In the genomic region with DNA sequence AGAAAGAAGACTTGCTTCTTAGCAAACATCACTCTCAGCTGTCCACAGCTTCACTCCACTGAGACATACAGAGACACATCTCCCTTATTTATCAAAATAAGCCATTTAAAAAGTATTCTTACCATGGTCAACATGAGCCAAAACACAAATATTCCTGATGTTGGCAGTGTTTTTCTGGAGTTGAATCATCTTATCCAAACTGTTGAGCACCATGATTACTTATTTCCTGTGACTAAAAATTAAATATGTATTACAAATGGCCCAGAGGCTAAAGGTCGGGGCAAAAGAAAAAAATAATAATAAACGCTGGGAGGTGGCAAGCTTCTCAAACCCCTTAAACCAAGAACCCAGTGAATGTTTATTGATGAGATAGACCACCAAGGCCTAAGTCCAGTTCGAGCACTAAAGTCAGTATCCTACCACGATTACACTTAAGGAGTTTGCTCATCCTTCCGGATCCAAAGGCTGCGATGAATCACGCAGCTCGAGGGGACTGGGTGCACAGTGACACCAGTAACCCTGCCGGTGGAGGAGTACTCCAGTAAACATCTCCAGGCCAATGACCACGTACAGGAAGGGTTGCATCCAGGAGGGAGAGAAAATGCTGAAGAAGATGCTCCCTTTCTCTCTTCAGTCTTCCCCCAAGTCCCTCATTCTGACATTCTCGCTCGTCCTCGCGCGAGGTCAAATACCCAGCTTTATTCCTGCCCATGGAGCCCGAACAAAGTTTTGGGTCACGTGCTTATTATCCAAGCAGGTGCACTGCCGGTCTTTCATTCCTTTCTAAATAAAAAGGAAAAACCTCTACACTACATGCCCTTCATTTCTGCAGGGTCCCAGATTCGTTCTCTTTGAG, we compare ENCODE assay signal across 9 cellular contexts. TPM values are rescaled to one million over a fixed set of nuclear protein-coding genes. Genes with fewer than 3 reads are reported as not detected.
DNase-seq lines count a peak whose midpoint lies in the region; ATAC-seq, FAIRE-seq and TF ChIP-seq lines count a peak whose summit lies in the region.
"Not testable (repeated sequence)": the region's sequence is repeated elsewhere in the genome, so short reads cannot be mapped to it uniquely, and the experiment has no call there.
"Had no signal": no experiment of that assay in that cellular context is flagged by ENCODE, and none has a peak within 500 bp of the region (broad histone marks: within the 10 kb centered on the region; RNA-seq: fewer than 3 reads in every experiment).

No MANE protein-coding gene starts in this region.

- H3K79me2 ChIP-seq in endothelial cell of umbilical vein (ENCODE audit: control insufficient read depth, insufficient read depth, low read length), result peaks cover 14% of the 10 kb centered on the region

- TF ChIP-seq CTCF in CD4-positive, alpha-beta T cell (IDR thresholded peaks at IDR 0.05); endothelial cell of umbilical vein (IDR thresholded peaks at IDR 0.05; ENCODE audit: extremely low read depth in 1 of 2, insufficient read depth in 1 of 2, low read depth in 1 of 2, low read length in 2 of 2): not testable (repeated sequence)

- DNase-seq in CD4-positive, alpha-beta T cell, result peak in 1 of 10 experiments; percentile 25
- DNase-seq in NCI-H748 (lab: John Stamatoyannopoulos, UW; ENCODE audit: unreplicated experiment), result peak; percentile 48
- DNase-seq in activated T-cell treated with anti-CD3 and anti-CD28 coated beads for 24 hours (ENCODE audit: low read depth), result peak; percentile 35
- DNase-seq in endothelial cell of umbilical vein (ENCODE audit: low read depth, low spot score), result peak; percentile 46
- DNase-seq in lung microvascular endothelial cell (ENCODE audit: low read depth in 2 of 2), result peak; percentile 45 to 68
- DNase-seq in stimulated activated CD4-positive, alpha-beta T cell treated with anti-CD3 and anti-CD28 coated beads, Interleukin-4, amount 100 ng/mL, for 24 hours, result peak; percentile 51

- H3K9me3 Mint-ChIP-seq in CD4-positive, alpha-beta T cell, result not testable (repeated sequence)

- CTCF ChIA-PET in CD4-positive, alpha-beta T cell (lab: Charles Lee), result interaction anchor here (1.4 kb wide), 1 partner anchor 278 kb away, joined by 5 read pairs; the partner anchor contains the start of gene RPS17
- CTCF ChIA-PET in endothelial cell of umbilical vein (lab: Charles Lee), result interaction anchor here (1.2 kb wide), 1 partner anchor 19 kb away, joined by 3 read pairs; no protein-coding TSS in a partner anchor

- intact Hi-C loops in CD4-positive, alpha-beta T cell (cut with DNase I, micrococcal nuclease), result not testable (repeated sequence)
- intact Hi-C loops in endothelial cell of umbilical vein (cut with micrococcal nuclease), result loop anchor here (2.0 kb wide), 1 partner anchor 215 kb away; the partner anchor contains the start of gene MEX3B

- peak overlapping the region; percentile 31 for H3K27ac ChIP-seq in CD4-positive, alpha-beta T cell (ENCODE audit: low read depth, low read length)
- peak overlapping the region; percentile 65 for H3K27ac ChIP-seq in endothelial cell of umbilical vein (ENCODE audit: insufficient read depth, low read depth, low read length)

- H3K27ac Mint-ChIP-seq in CD4-positive, alpha-beta T cell, result peak overlapping the region; percentile 79

- not testable (repeated sequence) for H3K36me3 ChIP-seq in endothelial cell of umbilical vein (ENCODE audit: control insufficient read depth in 2 of 2, extremely low read depth in 1 of 2, insufficient read depth in 2 of 2, low read length in 2 of 2)

- FAIRE-seq in endothelial cell of umbilical vein (lab: Jason Lieb, UNC), result peak; percentile 72

- not testable (repeated sequence) for TF ChIP-seq POLR2A in endothelial cell of umbilical vein (IDR thresholded peaks at IDR 0.05; ENCODE audit: low read depth, low read length)

- not testable (repeated sequence) for H4K20me1 ChIP-seq in endothelial cell of umbilical vein (replicated peaks; ENCODE audit: control insufficient read depth, extremely low read depth, insufficient read depth, low read length)

- H3K4me3 Mint-ChIP-seq in CD4-positive, alpha-beta T cell, result peak overlapping the region; percentile 95

- not testable (repeated sequence) for H3K27me3 ChIP-seq in CD4-positive, alpha-beta T cell (ENCODE audit: control insufficient read depth, insufficient read depth, low read length); endothelial cell of umbilical vein (ENCODE audit: control insufficient read depth in 2 of 2, insufficient read depth in 2 of 2, low read length in 2 of 2)

- not testable (repeated sequence) for H3K9me3 ChIP-seq in CD4-positive, alpha-beta T cell (ENCODE audit: control insufficient read depth, low read length); endothelial cell of umbilical vein (replicated peaks; ENCODE audit: control insufficient read depth, insufficient read depth, low read length)

- BruUV-seq in endothelial cell of umbilical vein (replicated peaks; lab: Mats Ljungman, UMichigan), result TSS peak; percentile 38

- peak overlapping the region; percentile 73 for H3K9ac ChIP-seq in endothelial cell of umbilical vein (replicated peaks; ENCODE audit: extremely low read depth, insufficient read depth, low read length)

- H3K9me1 ChIP-seq in endothelial cell of umbilical vein (replicated peaks; ENCODE audit: control insufficient read depth, extremely low read depth, insufficient read depth, low read length), result not testable (repeated sequence)

- POLR2A ChIA-PET in CD4-positive, alpha-beta T cell (lab: Charles Lee), result interaction anchor here (1.2 kb wide), 2 partner anchors 37 to 278 kb away, joined by 3 to 4 read pairs; partner anchors contain the start of gene RPS17
- POLR2A ChIA-PET in endothelial cell of umbilical vein (lab: Charles Lee), result not testable (repeated sequence)

- peaks cover 17% of the 10 kb centered on the region for H3K4me1 ChIP-seq in endothelial cell of umbilical vein (ENCODE audit: control insufficient read depth, extremely low read depth, insufficient read depth, low read length)

- H2AFZ ChIP-seq in endothelial cell of umbilical vein (ENCODE audit: low read depth, low read length), result peak overlapping the region; percentile 50

- H3K27me3 Mint-ChIP-seq in CD4-positive, alpha-beta T cell, result not testable (repeated sequence)

- peak; percentile 9 for ATAC-seq in CD4-positive, alpha-beta T cell (ENCODE audit: poor library complexity)
- ATAC-seq in GM19467 (IDR thresholded peaks at IDR 0.05; ENCODE audit: unreplicated experiment) (peak; percentile 17), HG03159 (IDR thresholded peaks at IDR 0.05; ENCODE audit: unreplicated experiment) (peak; percentile 30)

- H3K4me1 Mint-ChIP-seq in CD4-positive, alpha-beta T cell (ENCODE audit: low read depth), result peaks cover 38% of the 10 kb centered on the region

- dilution Hi-C loops in endothelial cell of umbilical vein (cut with MboI; ENCODE audit: extremely low pct_ligation_motif_present, low sequenced_read_pairs), result not testable (repeated sequence)

- H3K4me3 ChIP-seq in endothelial cell of umbilical vein (replicated peaks in 1 of 3; ENCODE audit: insufficient read depth in 1 of 3, low read depth in 1 of 3, low read length in 3 of 3), result peak overlapping the region; percentile 36 to 76 (median 65)

- H3K36me3 Mint-ChIP-seq in CD4-positive, alpha-beta T cell (ENCODE audit: low read depth), result peaks cover 34% of the 10 kb centered on the region

- H3K4me2 ChIP-seq in endothelial cell of umbilical vein (ENCODE audit: insufficient read depth, low read length), result peak overlapping the region; percentile 77

TF ChIP-seq in endothelial cell of umbilical vein, 7 proteins besides CTCF, POLR2A, EP300 and RAD21:
- peak; percentile 6 for TF ChIP-seq MAX (IDR thresholded peaks at IDR 0.05; ENCODE audit: insufficient read depth, insufficient read length)

RNA-seq across cellular contexts. Expression of gene EFL1, which starts 0.7 kb away (rescaled TPM):
- total RNA-seq in CD4-positive, alpha-beta T cell, result 1 to 10 TPM; 7.1 to 7.8 TPM
- total RNA-seq in endothelial cell of umbilical vein (21.9 and 22.0 TPM in 2 replicates), lung microvascular endothelial cell (12.3 and 15.0 TPM in 2 replicates)
- 5.7 and 6.6 TPM in 2 replicates for polyA plus RNA-seq in endothelial cell of umbilical vein
- 11.3 and 12.1 TPM in 2 replicates for polyA plus RNA-seq in endothelial cell of umbilical vein (2011; cell fraction: cytosol; rRNA removed)
- polyA plus RNA-seq in endothelial cell of umbilical vein (2011; cell fraction: nucleus; rRNA removed), result 13.8 and 18.2 TPM in 2 replicates
- 12.9 and 15.5 TPM in 2 replicates for polyA plus RNA-seq in endothelial cell of umbilical vein (2012)
- 30.4 and 31.1 TPM in 2 replicates for polyA minus RNA-seq in endothelial cell of umbilical vein
- polyA minus RNA-seq in endothelial cell of umbilical vein (2011; cell fraction: cytosol; rRNA and poly(A)+ RNA removed), result 31.5 TPM
- polyA minus RNA-seq in endothelial cell of umbilical vein (2011; cell fraction: nucleus; rRNA and poly(A)+ RNA removed), result 36.1 and 58.5 TPM in 2 replicates

RNA-seq across cellular contexts. Expression of gene SAXO2, which starts 0.8 kb away (rescaled TPM):
- total RNA-seq in CD4-positive, alpha-beta T cell, result 10 to 100 TPM; 11.1 to 14.9 TPM
- total RNA-seq in endothelial cell of umbilical vein (0.67 and 5.2 TPM in 2 replicates), lung microvascular endothelial cell (under 0.01 and 0.22 TPM in 2 replicates)
- polyA plus RNA-seq in endothelial cell of umbilical vein, result 0.98 and 1.5 TPM in 2 replicates
- polyA plus RNA-seq in endothelial cell of umbilical vein (2011; cell fraction: cytosol; rRNA removed), result 1.4 and 1.6 TPM in 2 replicates
- 6.4 and 7.2 TPM in 2 replicates for polyA plus RNA-seq in endothelial cell of umbilical vein (2011; cell fraction: nucleus; rRNA removed)
- not detected in 2 replicates for polyA plus RNA-seq in endothelial cell of umbilical vein (2012)
- polyA minus RNA-seq in endothelial cell of umbilical vein, result 0.98 and 1.7 TPM in 2 replicates
- polyA minus RNA-seq in endothelial cell of umbilical vein (2011; cell fraction: cytosol; rRNA and poly(A)+ RNA removed), result not detected
- polyA minus RNA-seq in endothelial cell of umbilical vein (2011; cell fraction: nucleus; rRNA and poly(A)+ RNA removed), result 5.2 and 5.9 TPM in 2 replicates
- total RNA-seq: glomerular endothelial cell had no signal
